ENCODE assay signal across 18 cellular contexts in genomic region chr15:92471263-92471662, GRCh38.
DNase-seq lines count a peak whose midpoint lies in the region; ATAC-seq and TF ChIP-seq lines count a peak whose summit lies in the region.
"Had no signal": no experiment of that assay in that cellular context is flagged by ENCODE, and none has a peak within 500 bp of the region (broad histone marks: within the 10 kb centered on the region; RNA-seq: fewer than 3 reads in every experiment).

No MANE protein-coding gene starts in this region.

- no peak overlapping the region for H3K18ac ChIP-seq in trophoblast cell (ENCODE audit: low read length)

- H3K23ac ChIP-seq in trophoblast cell (ENCODE audit: low read length), result no peak overlapping the region

- H4K20me1 ChIP-seq in hepatocyte (ENCODE audit: insufficient read depth, poor library complexity, severe bottlenecking), result no peaks in the 10 kb centered on the region
- H4K20me1 ChIP-seq: BLaER1 had no signal

- no peak overlapping the region for H2BK12ac ChIP-seq in trophoblast cell (ENCODE audit: low read length)

- no peak overlapping the region for H2AFZ ChIP-seq in hepatocyte
- H2AFZ ChIP-seq in trophoblast cell (ENCODE audit: insufficient read depth, low read length, poor library complexity), result no peak overlapping the region
- H2AFZ ChIP-seq: GM23248 had no signal

- H3K79me2 ChIP-seq in hepatocyte (no peaks in the 10 kb centered on the region), trophoblast cell (ENCODE audit: control insufficient read depth, insufficient read depth, low read length, poor library complexity) (no peaks in the 10 kb centered on the region)

- no peak for TF ChIP-seq CTCF in hepatocyte (IDR thresholded peaks at IDR 0.05; ENCODE audit: poor library complexity)

- H4K8ac ChIP-seq in trophoblast cell (ENCODE audit: low read depth, low read length), result no peak overlapping the region

- H3K27ac ChIP-seq in hepatocyte, result no peak overlapping the region
- H3K27ac ChIP-seq in trophoblast cell (ENCODE audit: low read depth, low read length), result no peak overlapping the region
- H3K27ac ChIP-seq: BLaER1, C4-2B, GM23248 had no signal

- H3K4me3 ChIP-seq in hepatocyte, result no peak overlapping the region
- H3K4me3 ChIP-seq in trophoblast cell (ENCODE audit: low read depth, low read length), result no peak overlapping the region
- H3K4me3 ChIP-seq: BLaER1, GM12878, GM23248 had no signal

- H3K4me1 ChIP-seq in hepatocyte (ENCODE audit: insufficient read depth) (no peaks in the 10 kb centered on the region), trophoblast cell (ENCODE audit: control insufficient read depth in 1 of 2, insufficient read depth in 2 of 2, low read length in 2 of 2) (no peaks in the 10 kb centered on the region)
- H3K4me1 ChIP-seq: BLaER1, Caco-2 had no signal

- no peaks in the 10 kb centered on the region for H3K27me3 ChIP-seq in hepatocyte
- H3K27me3 ChIP-seq in trophoblast cell (ENCODE audit: insufficient read depth, low read length), result no peaks in the 10 kb centered on the region
- H3K27me3 ChIP-seq: BLaER1 had no signal

- no peak overlapping the region for H3K14ac ChIP-seq in trophoblast cell (ENCODE audit: low read length)

- H3K4ac ChIP-seq in trophoblast cell (ENCODE audit: low read depth, low read length), result no peak overlapping the region

- no peak overlapping the region for H2AK5ac ChIP-seq in trophoblast cell (ENCODE audit: low read length)

- H3K9ac ChIP-seq in trophoblast cell (ENCODE audit: low read length), result no peak overlapping the region
- H3K9ac ChIP-seq: BLaER1, GM23248 had no signal

- H3K9me2 ChIP-seq in hepatocyte (replicated peaks; ENCODE audit: insufficient read depth), result no peaks in the 10 kb centered on the region

- H3K4me2 ChIP-seq in hepatocyte, result no peak overlapping the region
- no peak overlapping the region for H3K4me2 ChIP-seq in trophoblast cell (ENCODE audit: low read length)
- H3K4me2 ChIP-seq: BLaER1 had no signal

- H2BK5ac ChIP-seq in trophoblast cell (ENCODE audit: low read depth, low read length, poor library complexity), result no peak overlapping the region

- DNase-seq in M059J (ENCODE audit: low read depth) (peak; percentile 32), hepatocyte (ENCODE audit: low spot score) (peak; percentile 13), trophoblast cell (peak; percentile 16 to 52), GDM1 (lab: John Stamatoyannopoulos, UW) (no peak), AML-193 (lab: John Stamatoyannopoulos, UW) (no peak)
- DNase-seq: Caco-2; CD4-positive, CD25-positive, alpha-beta regulatory T cell; CD8-positive, alpha-beta T cell; DMS153; DND-41; GM23248; H7; HFFc6 had no signal

- no peak overlapping the region for H2BK120ac ChIP-seq in trophoblast cell (ENCODE audit: insufficient read depth, low read length, poor library complexity)

- no peaks in the 10 kb centered on the region for H3K9me3 ChIP-seq in hepatocyte (ENCODE audit: low read depth)
- no peaks in the 10 kb centered on the region for H3K9me3 ChIP-seq in trophoblast cell (ENCODE audit: insufficient read depth, low read depth, low read length)
- H3K9me3 ChIP-seq: BLaER1, Caco-2 had no signal

- no peaks in the 10 kb centered on the region for H3K79me1 ChIP-seq in trophoblast cell (ENCODE audit: low read length)

- no peak overlapping the region for H4K91ac ChIP-seq in trophoblast cell (ENCODE audit: low read depth, low read length)

- no peak for ATAC-seq in HG02840 (IDR thresholded peaks at IDR 0.05; ENCODE audit: low FRiP score, unreplicated experiment)
- ATAC-seq: CD8-positive, alpha-beta T cell; GM12878; HCT116 had no signal

- H3K36me3 ChIP-seq in hepatocyte (replicated peaks; ENCODE audit: insufficient read depth, low read depth) (no peaks in the 10 kb centered on the region), trophoblast cell (ENCODE audit: control insufficient read depth in 1 of 2, insufficient read depth in 2 of 2, low read length in 2 of 2) (no peaks in the 10 kb centered on the region)

- no peak overlapping the region for H4K12ac ChIP-seq in trophoblast cell (ENCODE audit: low read depth, low read length)

Comparison
In these comparisons a context has a peak if more than half of its experiments do, and no peak if none do; other contexts are left out.
1. DNase-seq: peak in M059J (single experiment), hepatocyte (single experiment) and trophoblast cell (2 of 2); none in GDM1 (single experiment) and AML-193 (0 of 2).